Comparison of ENCODE assay signal across 23 cellular contexts in the genomic region with DNA sequence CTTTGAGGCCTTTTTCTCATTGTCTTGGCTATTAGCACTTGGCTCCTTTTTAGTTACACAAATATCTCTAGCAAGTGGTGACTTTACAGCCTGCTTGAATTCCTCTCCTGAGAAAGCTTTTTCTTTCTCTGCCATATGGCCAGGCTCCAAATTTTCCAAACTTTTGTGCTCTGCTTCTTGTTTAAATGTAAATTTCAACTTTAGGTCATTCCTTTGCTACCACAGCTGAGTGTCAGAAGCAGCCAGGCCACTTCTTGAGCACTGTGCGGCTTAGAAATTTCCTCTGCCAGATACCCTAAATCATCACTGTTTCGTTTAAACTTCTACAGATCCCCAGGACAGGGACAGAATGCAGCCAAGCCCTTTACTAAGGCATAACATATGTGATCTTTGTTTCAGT.
"Had no signal": no experiment of that assay in that cellular context is flagged by ENCODE, and none has a peak within 500 bp of the region (broad histone marks: within the 10 kb centered on the region; RNA-seq: fewer than 3 reads in every experiment).

No MANE protein-coding gene starts in this region.

- DNase-seq: dermis blood vessel endothelial cell; effector memory CD4-positive, alpha-beta T cell; foreskin keratinocyte; heart left ventricle; mucosa of descending colon; naive B cell; pancreas; stimulated activated CD4-positive, alpha-beta T cell treated with anti-CD3 and anti-CD28 coated beads, Interleukin-2, amount 100 ng/mL, for 24 hours; stimulated activated CD4-positive, alpha-beta T cell treated with anti-CD3 and anti-CD28 coated beads, Interleukin-4, amount 100 ng/mL, for 24 hours; stimulated activated naive CD4-positive, alpha-beta T cell treated with Interleukin-2 at 50 U/mL for 16 hours; stomach; tibial artery had no signal

- H3K27me3 ChIP-seq: esophagus muscularis mucosa, foreskin keratinocyte, gastroesophageal sphincter, heart left ventricle, hepatocyte, neutrophil, pancreas, right atrium auricular region, stomach, tibial artery, upper lobe of left lung had no signal

- H3K27ac ChIP-seq: coronary artery, foreskin keratinocyte, hepatocyte, neutrophil, pancreas, right atrium auricular region, stomach, tibial artery, upper lobe of left lung had no signal

- H3K9me3 ChIP-seq: mucosa of descending colon, neutrophil, pancreas, upper lobe of left lung had no signal

- H3K4me3 ChIP-seq: coronary artery, esophagus muscularis mucosa, gastroesophageal sphincter, heart left ventricle, hepatocyte, lung, mucosa of descending colon, pancreas, right atrium auricular region, stomach, tibial artery, upper lobe of left lung had no signal

- H3K4me1 ChIP-seq: esophagus muscularis mucosa, foreskin keratinocyte, gastroesophageal sphincter, heart left ventricle, pancreas, right atrium auricular region, stomach, tibial artery, upper lobe of left lung had no signal

- H3K36me3 ChIP-seq: esophagus muscularis mucosa, gastroesophageal sphincter, heart left ventricle, neutrophil, pancreas, right atrium auricular region, stomach, tibial artery, upper lobe of left lung had no signal

- ATAC-seq: foreskin keratinocyte; gastroesophageal sphincter; heart left ventricle; left lobe of liver; mucosa of descending colon; natural killer cell treated with Interleukin-12 subunit alpha and Interleukin-12 subunit beta and Interleukin-15 and Interleukin-18, amount 100 ng/mL, for 72 hours; pancreas; sciatic nerve had no signal
